3 cellular contexts compared by ENCODE assay signal in genomic region chr4:75213480-75213879, GRCh38.
"Had no signal": no experiment of that assay in that cellular context is flagged by ENCODE, and none has a peak within 500 bp of the region (broad histone marks: within the 10 kb centered on the region; RNA-seq: fewer than 3 reads in every experiment).

No MANE protein-coding gene starts in this region.

- DNase-seq: GDM1, GF-D8 had no signal

- H3K4me3 ChIP-seq: GM12878 had no signal
